ENCODE assay signal across 8 cellular contexts in genomic region chr20:407097-407952, GRCh38. TPM values are rescaled to one million over a fixed set of nuclear protein-coding genes. Genes with fewer than 3 reads are reported as not detected.
DNase-seq lines count a peak whose midpoint lies in the region; ATAC-seq, FAIRE-seq and TF ChIP-seq lines count a peak whose summit lies in the region.

No MANE protein-coding gene starts in this region.

- no peaks in the 10 kb centered on the region for H3F3A ChIP-seq in OCI-LY1 (ENCODE audit: insufficient read depth, low read length)

- 8 to 18% (median 10%) methylated on average over 24 to 44 of the region's 45 CpGs for WGBS in stomach, 5 donors

- peak overlapping the region; percentile 48 for H3K9ac ChIP-seq in OCI-LY1 (ENCODE audit: low read length)

- peak overlapping the region; percentile 97 for H3K4me3 ChIP-seq in OCI-LY1 (ENCODE audit: low read depth, low read length, poor library complexity, severe bottlenecking)
- peak overlapping the region; percentile 62 for H3K4me3 ChIP-seq in fibroblast of villous mesenchyme (ENCODE audit: low read depth, low read length)
- peak overlapping the region; percentile 86 to 98 (median 88) for H3K4me3 ChIP-seq in stomach

- peak overlapping the region; percentile 89 for H3K27ac Mint-ChIP-seq in activated T-helper 2 cell treated with anti-CD3 and anti-CD28 coated beads, Interferon-gamma antibody, Interleukin-2, Interleukin-4, amounts not matched to agents 10 μg/mL and 5 μg/mL and 100 μg/mL, durations not matched to agents 14 hours and 24 hours and 36 hours
- no peak overlapping the region for H3K27ac Mint-ChIP-seq in nephron progenitor cell

- TF ChIP-seq POLR2A in stomach (IDR thresholded peaks at IDR 0.05): no peak

- H2AFZ ChIP-seq in OCI-LY1 (ENCODE audit: low read length): no peak overlapping the region

- H3K79me2 ChIP-seq in OCI-LY1 (ENCODE audit: insufficient read depth, low read length): peaks cover 13% of the 10 kb centered on the region; the same call in 1 of the 2 replicates

- TF ChIP-seq CTCF in OCI-LY1 (IDR thresholded peaks at IDR 0.05; ENCODE audit: low read length) (peak; percentile 69), fibroblast of villous mesenchyme (IDR thresholded peaks at IDR 0.05; ENCODE audit: insufficient read depth, low read depth, low read length) (peak; percentile 35), nephron progenitor cell (IDR thresholded peaks at IDR 0.05) (peak; percentile 17), stomach (IDR thresholded peaks at IDR 0.05) (no peak)

- DNase-seq in DMS53 (lab: John Stamatoyannopoulos, UW) (peak; percentile 93), HTR-8/SVneo (ENCODE audit: insufficient read length, low spot score) (peak; percentile 92), fibroblast of villous mesenchyme (ENCODE audit: low read depth) (peak; percentile 76), nephron progenitor cell (peak; percentile 83), stomach (peak; percentile 82)
- peak; percentile 66 for DNase-seq in activated T-helper 2 cell treated with anti-CD3 and anti-CD28 coated beads, Interferon-gamma antibody, Interleukin-2, Interleukin-4, amounts not matched to agents 10 μg/mL and 5 μg/mL and 100 μg/mL, durations not matched to agents 14 hours and 24 hours and 36 hours (ENCODE audit: low spot score)

- H3K4me3 Mint-ChIP-seq in activated T-helper 2 cell treated with anti-CD3 and anti-CD28 coated beads, Interferon-gamma antibody, Interleukin-2, Interleukin-4, amounts not matched to agents 10 μg/mL and 5 μg/mL and 100 μg/mL, durations not matched to agents 14 hours and 24 hours and 36 hours (ENCODE audit: low read depth): peak overlapping the region; percentile 86
- peak overlapping the region; percentile 88 for H3K4me3 Mint-ChIP-seq in nephron progenitor cell

- H3K27me3 ChIP-seq in OCI-LY1 (ENCODE audit: insufficient read depth, low read length) (no peaks in the 10 kb centered on the region), stomach (no peaks in the 10 kb centered on the region)

- H3K4me2 ChIP-seq in OCI-LY1 (ENCODE audit: low read length): peak overlapping the region; percentile 63

- peaks cover 11% of the 10 kb centered on the region for H3K9me3 Mint-ChIP-seq in activated T-helper 2 cell treated with anti-CD3 and anti-CD28 coated beads, Interferon-gamma antibody, Interleukin-2, Interleukin-4, amounts not matched to agents 10 μg/mL and 5 μg/mL and 100 μg/mL, durations not matched to agents 14 hours and 24 hours and 36 hours
- peaks cover 27% of the 10 kb centered on the region for H3K9me3 Mint-ChIP-seq in nephron progenitor cell

- H3K27ac ChIP-seq in OCI-LY1 (ENCODE audit: low read depth, low read length, poor library complexity, severe bottlenecking) (peak overlapping the region; percentile 57), stomach (peak overlapping the region; percentile 92 to 97 (median 94))

- intact Hi-C loops in activated T-helper 2 cell treated with anti-CD3 and anti-CD28 coated beads, Interferon-gamma antibody, Interleukin-2, Interleukin-4, amounts not matched to agents 10 μg/mL and 5 μg/mL and 100 μg/mL, durations not matched to agents 14 hours and 24 hours and 36 hours (cut with micrococcal nuclease): loop anchor here (1.0 to 10.0 kb wide), 6 partner anchors 25 to 135 kb away; partner anchors contain the start of genes CSNK2A1 and TBC1D20
- intact Hi-C loops in stomach (cut with DNase I; ENCODE audit: low total_unique reads): loop anchor here (10.0 kb wide), 1 partner anchor 53 kb away; no protein-coding TSS in a partner anchor

- peaks cover 31% of the 10 kb centered on the region for H3K4me1 ChIP-seq in OCI-LY1 (ENCODE audit: insufficient read depth, low read length, severe bottlenecking)
- peaks cover 19 to 34% (median 23%) of the 10 kb centered on the region in 4 donors for H3K4me1 ChIP-seq in stomach

- FAIRE-seq in HTR-8/SVneo (lab: Jason Lieb, UNC): no peak

- H3K9me2 ChIP-seq in OCI-LY1 (ENCODE audit: low read depth, low read length): no peaks in the 10 kb centered on the region

- peak; percentile 65 for ATAC-seq in GM21390 (IDR thresholded peaks at IDR 0.05; ENCODE audit: unreplicated experiment)

- TF ChIP-seq EP300 in stomach (IDR thresholded peaks at IDR 0.05): no peak

- peaks cover 36% of the 10 kb centered on the region for H3K36me3 Mint-ChIP-seq in activated T-helper 2 cell treated with anti-CD3 and anti-CD28 coated beads, Interferon-gamma antibody, Interleukin-2, Interleukin-4, amounts not matched to agents 10 μg/mL and 5 μg/mL and 100 μg/mL, durations not matched to agents 14 hours and 24 hours and 36 hours (ENCODE audit: low read depth)
- peaks cover 30% of the 10 kb centered on the region for H3K36me3 Mint-ChIP-seq in nephron progenitor cell (ENCODE audit: low read depth)

- no peaks in the 10 kb centered on the region for H4K20me1 ChIP-seq in OCI-LY1 (ENCODE audit: insufficient read depth, low read length)

- H3K4me1 Mint-ChIP-seq in activated T-helper 2 cell treated with anti-CD3 and anti-CD28 coated beads, Interferon-gamma antibody, Interleukin-2, Interleukin-4, amounts not matched to agents 10 μg/mL and 5 μg/mL and 100 μg/mL, durations not matched to agents 14 hours and 24 hours and 36 hours (ENCODE audit: low read depth): peaks cover 40% of the 10 kb centered on the region
- peaks cover 31% of the 10 kb centered on the region for H3K4me1 Mint-ChIP-seq in nephron progenitor cell

- H3K9me3 ChIP-seq in OCI-LY1 (ENCODE audit: low read length) (peaks cover 5% of the 10 kb centered on the region; the same call in 1 of the 2 replicates), stomach (no peaks in the 10 kb centered on the region)

- peaks cover 28% of the 10 kb centered on the region for H3K36me3 ChIP-seq in OCI-LY1 (ENCODE audit: insufficient read depth, low read length)
- peaks cover 4 to 25% (median 21%) of the 10 kb centered on the region in 4 donors for H3K36me3 ChIP-seq in stomach

- no peaks in the 10 kb centered on the region for H3K27me3 Mint-ChIP-seq in activated T-helper 2 cell treated with anti-CD3 and anti-CD28 coated beads, Interferon-gamma antibody, Interleukin-2, Interleukin-4, amounts not matched to agents 10 μg/mL and 5 μg/mL and 100 μg/mL, durations not matched to agents 14 hours and 24 hours and 36 hours (ENCODE audit: low read depth)
- H3K27me3 Mint-ChIP-seq in nephron progenitor cell (ENCODE audit: low read depth, poor library complexity): peaks cover 17% of the 10 kb centered on the region

RNA-seq across cellular contexts. Expression of gene RBCK1, which starts 0.8 kb away (rescaled TPM):
- 112 and 118 TPM in 2 replicates for total RNA-seq in activated T-helper 2 cell treated with anti-CD3 and anti-CD28 coated beads, Interferon-gamma antibody, Interleukin-2, Interleukin-4, amounts not matched to agents 10 μg/mL and 5 μg/mL and 100 μg/mL, durations not matched to agents 14 hours and 24 hours and 36 hours
- 59.2 and 78.0 TPM in 2 replicates for total RNA-seq in fibroblast of villous mesenchyme
- 100 to 1,000 TPM in 3 of 5 donors, 10 to 100 TPM in 2; 30.7 to 211 (median 161) TPM for total RNA-seq in stomach
- 100 to 1,000 TPM in 1 of 3 donors, 10 to 100 TPM in 2; 69.0 to 115 (median 81.1) TPM for polyA plus RNA-seq in stomach

RNA-seq across cellular contexts. Expression of gene TRIB3, which starts 26.8 kb away (rescaled TPM):
- 31.6 and 32.2 TPM in 2 replicates for total RNA-seq in activated T-helper 2 cell treated with anti-CD3 and anti-CD28 coated beads, Interferon-gamma antibody, Interleukin-2, Interleukin-4, amounts not matched to agents 10 μg/mL and 5 μg/mL and 100 μg/mL, durations not matched to agents 14 hours and 24 hours and 36 hours
- total RNA-seq in fibroblast of villous mesenchyme: 36.7 and 100 TPM in 2 replicates
- total RNA-seq in stomach: 10 to 100 TPM in 2 of 5 donors, 1 to 10 TPM in 3; 1.7 to 17.7 (median 3.6) TPM
- polyA plus RNA-seq in stomach: 10 to 100 TPM in 2 of 3 donors, 1 to 10 TPM in 1; 8.7 to 15.8 (median 12.6) TPM

RNA-seq across cellular contexts. Expression of gene TBC1D20, which starts 55.0 kb away (rescaled TPM):
- 30.1 and 31.5 TPM in 2 replicates for total RNA-seq in activated T-helper 2 cell treated with anti-CD3 and anti-CD28 coated beads, Interferon-gamma antibody, Interleukin-2, Interleukin-4, amounts not matched to agents 10 μg/mL and 5 μg/mL and 100 μg/mL, durations not matched to agents 14 hours and 24 hours and 36 hours
- total RNA-seq in fibroblast of villous mesenchyme (40.3 and 42.3 TPM in 2 replicates), stomach (10 to 100 TPM in 4 of 5 donors, 1 to 10 TPM in 1; 7.5 to 43.3 (median 25.9) TPM)
- polyA plus RNA-seq in stomach: 10 to 100 TPM; 14.4 to 24.4 (median 18.9) TPM

Comparison
In these comparisons a context has a peak if more than half of its experiments do, and no peak if none do; other contexts are left out.
1. Peak in every context shown above with its lines: DNase-seq, ATAC-seq, H3K4me3 ChIP-seq and H3K27ac ChIP-seq.
2. CTCF ChIP-seq: peak in OCI-LY1 (single experiment), fibroblast of villous mesenchyme (single experiment) and nephron progenitor cell (single experiment); none in stomach (0 of 7).